In the genomic region with DNA sequence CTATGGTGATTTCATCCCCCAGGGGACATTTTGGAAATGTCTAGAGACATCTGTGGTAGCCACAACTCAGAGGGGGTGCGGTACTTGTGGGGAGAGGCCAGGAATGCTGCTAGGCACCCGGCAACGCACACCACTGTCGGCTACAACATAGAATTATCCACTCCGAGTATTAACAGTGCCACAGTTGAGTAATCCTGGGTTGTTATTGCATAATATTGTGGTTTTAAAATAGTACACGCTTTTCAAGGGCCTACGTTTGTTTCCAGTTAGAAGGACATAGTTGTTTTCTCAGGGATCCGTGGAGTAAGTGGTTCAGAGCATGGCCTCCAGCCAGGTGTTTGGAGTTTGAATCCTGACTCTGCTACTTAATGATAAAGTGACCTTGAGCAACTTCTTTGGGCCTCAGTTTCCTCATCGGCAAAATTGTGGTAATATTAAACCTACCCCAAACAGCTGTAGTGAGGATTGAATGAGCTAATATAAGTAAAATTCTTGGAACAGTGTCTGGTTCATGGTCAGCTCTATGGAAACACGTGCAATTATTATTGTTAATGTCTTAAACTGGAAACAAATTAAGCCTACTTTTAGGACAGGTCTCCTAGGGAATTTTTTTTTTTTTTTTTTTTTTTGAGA, we compare ENCODE assay signal across 1 cellular context.
TF ChIP-seq lines count a peak whose summit lies in the region.

No MANE protein-coding gene starts in this region.

TF ChIP-seq in GM12878, 131 proteins besides CTCF, POLR2A, EP300 and RAD21 (continued from another document):
- TF ChIP-seq, protein P1, sequence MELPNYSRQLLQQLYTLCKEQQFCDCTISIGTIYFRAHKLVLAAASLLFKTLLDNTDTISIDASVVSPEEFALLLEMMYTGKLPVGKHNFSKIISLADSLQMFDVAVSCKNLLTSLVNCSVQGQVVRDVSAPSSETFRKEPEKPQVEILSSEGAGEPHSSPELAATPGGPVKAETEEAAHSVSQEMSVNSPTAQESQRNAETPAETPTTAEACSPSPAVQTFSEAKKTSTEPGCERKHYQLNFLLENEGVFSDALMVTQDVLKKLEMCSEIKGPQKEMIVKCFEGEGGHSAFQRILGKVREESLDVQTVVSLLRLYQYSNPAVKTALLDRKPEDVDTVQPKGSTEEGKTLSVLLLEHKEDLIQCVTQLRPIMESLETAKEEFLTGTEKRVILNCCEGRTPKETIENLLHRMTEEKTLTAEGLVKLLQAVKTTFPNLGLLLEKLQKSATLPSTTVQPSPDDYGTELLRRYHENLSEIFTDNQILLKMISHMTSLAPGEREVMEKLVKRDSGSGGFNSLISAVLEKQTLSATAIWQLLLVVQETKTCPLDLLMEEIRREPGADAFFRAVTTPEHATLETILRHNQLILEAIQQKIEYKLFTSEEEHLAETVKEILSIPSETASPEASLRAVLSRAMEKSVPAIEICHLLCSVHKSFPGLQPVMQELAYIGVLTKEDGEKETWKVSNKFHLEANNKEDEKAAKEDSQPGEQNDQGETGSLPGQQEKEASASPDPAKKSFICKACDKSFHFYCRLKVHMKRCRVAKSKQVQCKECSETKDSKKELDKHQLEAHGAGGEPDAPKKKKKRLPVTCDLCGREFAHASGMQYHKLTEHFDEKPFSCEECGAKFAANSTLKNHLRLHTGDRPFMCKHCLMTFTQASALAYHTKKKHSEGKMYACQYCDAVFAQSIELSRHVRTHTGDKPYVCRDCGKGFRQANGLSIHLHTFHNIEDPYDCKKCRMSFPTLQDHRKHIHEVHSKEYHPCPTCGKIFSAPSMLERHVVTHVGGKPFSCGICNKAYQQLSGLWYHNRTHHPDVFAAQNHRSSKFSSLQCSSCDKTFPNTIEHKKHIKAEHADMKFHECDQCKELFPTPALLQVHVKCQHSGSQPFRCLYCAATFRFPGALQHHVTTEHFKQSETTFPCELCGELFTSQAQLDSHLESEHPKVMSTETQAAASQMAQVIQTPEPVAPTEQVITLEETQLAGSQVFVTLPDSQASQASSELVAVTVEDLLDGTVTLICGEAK (IDR thresholded peaks at IDR 0.05; ENCODE audit: borderline replicate concordance): no peak
- TF ChIP-seq TAF1 (IDR thresholded peaks at IDR 0.05; ENCODE audit: borderline replicate concordance, low read depth, low read length): no peak
- no peak for TF ChIP-seq ZNF217 (IDR thresholded peaks at IDR 0.05)
- TF ChIP-seq ZBED1 (IDR thresholded peaks at IDR 0.05; ENCODE audit: borderline replicate concordance): no peak
- TF ChIP-seq, protein P2, sequence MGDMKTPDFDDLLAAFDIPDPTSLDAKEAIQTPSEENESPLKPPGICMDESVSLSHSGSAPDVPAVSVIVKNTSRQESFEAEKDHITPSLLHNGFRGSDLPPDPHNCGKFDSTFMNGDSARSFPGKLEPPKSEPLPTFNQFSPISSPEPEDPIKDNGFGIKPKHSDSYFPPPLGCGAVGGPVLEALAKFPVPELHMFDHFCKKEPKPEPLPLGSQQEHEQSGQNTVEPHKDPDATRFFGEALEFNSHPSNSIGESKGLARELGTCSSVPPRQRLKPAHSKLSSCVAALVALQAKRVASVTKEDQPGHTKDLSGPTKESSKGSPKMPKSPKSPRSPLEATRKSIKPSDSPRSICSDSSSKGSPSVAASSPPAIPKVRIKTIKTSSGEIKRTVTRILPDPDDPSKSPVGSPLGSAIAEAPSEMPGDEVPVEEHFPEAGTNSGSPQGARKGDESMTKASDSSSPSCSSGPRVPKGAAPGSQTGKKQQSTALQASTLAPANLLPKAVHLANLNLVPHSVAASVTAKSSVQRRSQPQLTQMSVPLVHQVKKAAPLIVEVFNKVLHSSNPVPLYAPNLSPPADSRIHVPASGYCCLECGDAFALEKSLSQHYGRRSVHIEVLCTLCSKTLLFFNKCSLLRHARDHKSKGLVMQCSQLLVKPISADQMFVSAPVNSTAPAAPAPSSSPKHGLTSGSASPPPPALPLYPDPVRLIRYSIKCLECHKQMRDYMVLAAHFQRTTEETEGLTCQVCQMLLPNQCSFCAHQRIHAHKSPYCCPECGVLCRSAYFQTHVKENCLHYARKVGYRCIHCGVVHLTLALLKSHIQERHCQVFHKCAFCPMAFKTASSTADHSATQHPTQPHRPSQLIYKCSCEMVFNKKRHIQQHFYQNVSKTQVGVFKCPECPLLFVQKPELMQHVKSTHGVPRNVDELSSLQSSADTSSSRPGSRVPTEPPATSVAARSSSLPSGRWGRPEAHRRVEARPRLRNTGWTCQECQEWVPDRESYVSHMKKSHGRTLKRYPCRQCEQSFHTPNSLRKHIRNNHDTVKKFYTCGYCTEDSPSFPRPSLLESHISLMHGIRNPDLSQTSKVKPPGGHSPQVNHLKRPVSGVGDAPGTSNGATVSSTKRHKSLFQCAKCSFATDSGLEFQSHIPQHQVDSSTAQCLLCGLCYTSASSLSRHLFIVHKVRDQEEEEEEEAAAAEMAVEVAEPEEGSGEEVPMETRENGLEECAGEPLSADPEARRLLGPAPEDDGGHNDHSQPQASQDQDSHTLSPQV (IDR thresholded peaks at IDR 0.05): no peak
- TF ChIP-seq, protein P3, sequence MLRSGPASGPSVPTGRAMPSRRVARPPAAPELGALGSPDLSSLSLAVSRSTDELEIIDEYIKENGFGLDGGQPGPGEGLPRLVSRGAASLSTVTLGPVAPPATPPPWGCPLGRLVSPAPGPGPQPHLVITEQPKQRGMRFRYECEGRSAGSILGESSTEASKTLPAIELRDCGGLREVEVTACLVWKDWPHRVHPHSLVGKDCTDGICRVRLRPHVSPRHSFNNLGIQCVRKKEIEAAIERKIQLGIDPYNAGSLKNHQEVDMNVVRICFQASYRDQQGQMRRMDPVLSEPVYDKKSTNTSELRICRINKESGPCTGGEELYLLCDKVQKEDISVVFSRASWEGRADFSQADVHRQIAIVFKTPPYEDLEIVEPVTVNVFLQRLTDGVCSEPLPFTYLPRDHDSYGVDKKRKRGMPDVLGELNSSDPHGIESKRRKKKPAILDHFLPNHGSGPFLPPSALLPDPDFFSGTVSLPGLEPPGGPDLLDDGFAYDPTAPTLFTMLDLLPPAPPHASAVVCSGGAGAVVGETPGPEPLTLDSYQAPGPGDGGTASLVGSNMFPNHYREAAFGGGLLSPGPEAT (IDR thresholded peaks at IDR 0.05; ENCODE audit: low read depth): no peak
- TF ChIP-seq CHD1 (IDR thresholded peaks at IDR 0.05; ENCODE audit: low read depth, low read length): no peak
- no peak for TF ChIP-seq MTA3 (IDR thresholded peaks at IDR 0.05; ENCODE audit: borderline replicate concordance, low read length)
- TF ChIP-seq, protein P4, sequence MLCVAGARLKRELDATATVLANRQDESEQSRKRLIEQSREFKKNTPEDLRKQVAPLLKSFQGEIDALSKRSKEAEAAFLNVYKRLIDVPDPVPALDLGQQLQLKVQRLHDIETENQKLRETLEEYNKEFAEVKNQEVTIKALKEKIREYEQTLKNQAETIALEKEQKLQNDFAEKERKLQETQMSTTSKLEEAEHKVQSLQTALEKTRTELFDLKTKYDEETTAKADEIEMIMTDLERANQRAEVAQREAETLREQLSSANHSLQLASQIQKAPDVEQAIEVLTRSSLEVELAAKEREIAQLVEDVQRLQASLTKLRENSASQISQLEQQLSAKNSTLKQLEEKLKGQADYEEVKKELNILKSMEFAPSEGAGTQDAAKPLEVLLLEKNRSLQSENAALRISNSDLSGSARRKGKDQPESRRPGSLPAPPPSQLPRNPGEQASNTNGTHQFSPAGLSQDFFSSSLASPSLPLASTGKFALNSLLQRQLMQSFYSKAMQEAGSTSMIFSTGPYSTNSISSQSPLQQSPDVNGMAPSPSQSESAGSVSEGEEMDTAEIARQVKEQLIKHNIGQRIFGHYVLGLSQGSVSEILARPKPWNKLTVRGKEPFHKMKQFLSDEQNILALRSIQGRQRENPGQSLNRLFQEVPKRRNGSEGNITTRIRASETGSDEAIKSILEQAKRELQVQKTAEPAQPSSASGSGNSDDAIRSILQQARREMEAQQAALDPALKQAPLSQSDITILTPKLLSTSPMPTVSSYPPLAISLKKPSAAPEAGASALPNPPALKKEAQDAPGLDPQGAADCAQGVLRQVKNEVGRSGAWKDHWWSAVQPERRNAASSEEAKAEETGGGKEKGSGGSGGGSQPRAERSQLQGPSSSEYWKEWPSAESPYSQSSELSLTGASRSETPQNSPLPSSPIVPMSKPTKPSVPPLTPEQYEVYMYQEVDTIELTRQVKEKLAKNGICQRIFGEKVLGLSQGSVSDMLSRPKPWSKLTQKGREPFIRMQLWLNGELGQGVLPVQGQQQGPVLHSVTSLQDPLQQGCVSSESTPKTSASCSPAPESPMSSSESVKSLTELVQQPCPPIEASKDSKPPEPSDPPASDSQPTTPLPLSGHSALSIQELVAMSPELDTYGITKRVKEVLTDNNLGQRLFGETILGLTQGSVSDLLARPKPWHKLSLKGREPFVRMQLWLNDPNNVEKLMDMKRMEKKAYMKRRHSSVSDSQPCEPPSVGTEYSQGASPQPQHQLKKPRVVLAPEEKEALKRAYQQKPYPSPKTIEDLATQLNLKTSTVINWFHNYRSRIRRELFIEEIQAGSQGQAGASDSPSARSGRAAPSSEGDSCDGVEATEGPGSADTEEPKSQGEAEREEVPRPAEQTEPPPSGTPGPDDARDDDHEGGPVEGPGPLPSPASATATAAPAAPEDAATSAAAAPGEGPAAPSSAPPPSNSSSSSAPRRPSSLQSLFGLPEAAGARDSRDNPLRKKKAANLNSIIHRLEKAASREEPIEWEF (IDR thresholded peaks at IDR 0.05; ENCODE audit: insufficient replicate concordance, low read depth, low read length): no peak
- no peak for TF ChIP-seq SREBF2 (IDR thresholded peaks at IDR 0.05; ENCODE audit: low read length)
- TF ChIP-seq EGR1 (IDR thresholded peaks at IDR 0.05; ENCODE audit: borderline replicate concordance in 1 of 2, low read depth in 2 of 2, low read length in 2 of 2): no peak
- TF ChIP-seq, protein P5, sequence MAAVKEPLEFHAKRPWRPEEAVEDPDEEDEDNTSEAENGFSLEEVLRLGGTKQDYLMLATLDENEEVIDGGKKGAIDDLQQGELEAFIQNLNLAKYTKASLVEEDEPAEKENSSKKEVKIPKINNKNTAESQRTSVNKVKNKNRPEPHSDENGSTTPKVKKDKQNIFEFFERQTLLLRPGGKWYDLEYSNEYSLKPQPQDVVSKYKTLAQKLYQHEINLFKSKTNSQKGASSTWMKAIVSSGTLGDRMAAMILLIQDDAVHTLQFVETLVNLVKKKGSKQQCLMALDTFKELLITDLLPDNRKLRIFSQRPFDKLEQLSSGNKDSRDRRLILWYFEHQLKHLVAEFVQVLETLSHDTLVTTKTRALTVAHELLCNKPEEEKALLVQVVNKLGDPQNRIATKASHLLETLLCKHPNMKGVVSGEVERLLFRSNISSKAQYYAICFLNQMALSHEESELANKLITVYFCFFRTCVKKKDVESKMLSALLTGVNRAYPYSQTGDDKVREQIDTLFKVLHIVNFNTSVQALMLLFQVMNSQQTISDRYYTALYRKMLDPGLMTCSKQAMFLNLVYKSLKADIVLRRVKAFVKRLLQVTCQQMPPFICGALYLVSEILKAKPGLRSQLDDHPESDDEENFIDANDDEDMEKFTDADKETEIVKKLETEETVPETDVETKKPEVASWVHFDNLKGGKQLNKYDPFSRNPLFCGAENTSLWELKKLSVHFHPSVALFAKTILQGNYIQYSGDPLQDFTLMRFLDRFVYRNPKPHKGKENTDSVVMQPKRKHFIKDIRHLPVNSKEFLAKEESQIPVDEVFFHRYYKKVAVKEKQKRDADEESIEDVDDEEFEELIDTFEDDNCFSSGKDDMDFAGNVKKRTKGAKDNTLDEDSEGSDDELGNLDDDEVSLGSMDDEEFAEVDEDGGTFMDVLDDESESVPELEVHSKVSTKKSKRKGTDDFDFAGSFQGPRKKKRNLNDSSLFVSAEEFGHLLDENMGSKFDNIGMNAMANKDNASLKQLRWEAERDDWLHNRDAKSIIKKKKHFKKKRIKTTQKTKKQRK (IDR thresholded peaks at IDR 0.05; ENCODE audit: low read depth, low read length): no peak
- TF ChIP-seq KDM1A (IDR thresholded peaks at IDR 0.05; ENCODE audit: borderline replicate concordance): no peak
- TF ChIP-seq, protein P6, sequence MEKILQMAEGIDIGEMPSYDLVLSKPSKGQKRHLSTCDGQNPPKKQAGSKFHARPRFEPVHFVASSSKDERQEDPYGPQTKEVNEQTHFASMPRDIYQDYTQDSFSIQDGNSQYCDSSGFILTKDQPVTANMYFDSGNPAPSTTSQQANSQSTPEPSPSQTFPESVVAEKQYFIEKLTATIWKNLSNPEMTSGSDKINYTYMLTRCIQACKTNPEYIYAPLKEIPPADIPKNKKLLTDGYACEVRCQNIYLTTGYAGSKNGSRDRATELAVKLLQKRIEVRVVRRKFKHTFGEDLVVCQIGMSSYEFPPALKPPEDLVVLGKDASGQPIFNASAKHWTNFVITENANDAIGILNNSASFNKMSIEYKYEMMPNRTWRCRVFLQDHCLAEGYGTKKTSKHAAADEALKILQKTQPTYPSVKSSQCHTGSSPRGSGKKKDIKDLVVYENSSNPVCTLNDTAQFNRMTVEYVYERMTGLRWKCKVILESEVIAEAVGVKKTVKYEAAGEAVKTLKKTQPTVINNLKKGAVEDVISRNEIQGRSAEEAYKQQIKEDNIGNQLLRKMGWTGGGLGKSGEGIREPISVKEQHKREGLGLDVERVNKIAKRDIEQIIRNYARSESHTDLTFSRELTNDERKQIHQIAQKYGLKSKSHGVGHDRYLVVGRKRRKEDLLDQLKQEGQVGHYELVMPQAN (conservative IDR thresholded peaks at IDR 0.05): no peak
- TF ChIP-seq ZZZ3 (IDR thresholded peaks at IDR 0.05; ENCODE audit: control insufficient read depth, insufficient read length, low read depth): no peak
- TF ChIP-seq, protein P7, sequence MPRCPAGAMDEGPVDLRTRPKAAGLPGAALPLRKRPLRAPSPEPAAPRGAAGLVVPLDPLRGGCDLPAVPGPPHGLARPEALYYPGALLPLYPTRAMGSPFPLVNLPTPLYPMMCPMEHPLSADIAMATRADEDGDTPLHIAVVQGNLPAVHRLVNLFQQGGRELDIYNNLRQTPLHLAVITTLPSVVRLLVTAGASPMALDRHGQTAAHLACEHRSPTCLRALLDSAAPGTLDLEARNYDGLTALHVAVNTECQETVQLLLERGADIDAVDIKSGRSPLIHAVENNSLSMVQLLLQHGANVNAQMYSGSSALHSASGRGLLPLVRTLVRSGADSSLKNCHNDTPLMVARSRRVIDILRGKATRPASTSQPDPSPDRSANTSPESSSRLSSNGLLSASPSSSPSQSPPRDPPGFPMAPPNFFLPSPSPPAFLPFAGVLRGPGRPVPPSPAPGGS (IDR thresholded peaks at IDR 0.05; ENCODE audit: borderline replicate concordance, insufficient read depth, low read depth, low read length, poor library complexity, severe bottlenecking): no peak
- TF ChIP-seq EZH2 (IDR thresholded peaks at IDR 0.05; ENCODE audit: borderline replicate concordance, control insufficient read depth, low read depth, low read length): no peak
